In genomic region chr2:64119369-64119768, GRCh38 we compare ENCODE assay signal across 27 cellular contexts. TPM values are rescaled to one million over a fixed set of nuclear protein-coding genes. Genes with fewer than 3 reads are reported as not detected.
DNase-seq lines count a peak whose midpoint lies in the region; ATAC-seq, FAIRE-seq and TF ChIP-seq lines count a peak whose summit lies in the region.
"Had no signal": no experiment of that assay in that cellular context is flagged by ENCODE, and none has a peak within 500 bp of the region (broad histone marks: within the 10 kb centered on the region; RNA-seq: fewer than 3 reads in every experiment).

No MANE protein-coding gene starts in this region.

- H3K4me3 ChIP-seq in breast epithelium, result no peak overlapping the region
- H3K4me3 ChIP-seq in HepG2 (replicated peaks in 1 of 3; ENCODE audit: insufficient read depth in 1 of 3, low read depth in 2 of 3, low read length in 3 of 3), result no peak overlapping the region
- H3K4me3 ChIP-seq in upper lobe of right lung, result no peak overlapping the region
- no peak overlapping the region for H3K4me3 ChIP-seq in A673 (ENCODE audit: low read depth, low read length, poor library complexity, severe bottlenecking)
- no peak overlapping the region for H3K4me3 ChIP-seq in right atrium auricular region
- H3K4me3 ChIP-seq: psoas muscle, thyroid gland had no signal

- ATAC-seq in stimulated activated naive CD8-positive, alpha-beta T cell treated with anti-CD3 and anti-CD28 coated beads, Interleukin-15, Interleukin-2, amounts not matched to agents 100 U/mL and 50 U/mL, for 24 hours, result no peak
- peak; percentile 47; the same call in 2 of the 3 replicates for ATAC-seq in HepG2
- peak; percentile 89 for ATAC-seq in upper lobe of right lung
- ATAC-seq: activated CD4-positive, alpha-beta T cell treated with anti-CD3 and anti-CD28 coated beads for 36 hours; HCT116; psoas muscle; stimulated activated memory B cell treated with anti-CD40 and anti-IgM and Interleukin-4, amounts not matched to agents 10 μg/mL and 1 μg/mL and 100 μg/mL, for 72 hours had no signal

- peaks cover 74% of the 10 kb centered on the region for H3K4me1 Mint-ChIP-seq in stimulated activated naive CD8-positive, alpha-beta T cell treated with anti-CD3 and anti-CD28 coated beads, Interleukin-15, Interleukin-2, amounts not matched to agents 100 ng/mL and 50 ng/mL, for 24 hours (ENCODE audit: low read depth)

- H3K36me3 Mint-ChIP-seq in stimulated activated naive CD8-positive, alpha-beta T cell treated with anti-CD3 and anti-CD28 coated beads, Interleukin-15, Interleukin-2, amounts not matched to agents 100 ng/mL and 50 ng/mL, for 24 hours (ENCODE audit: low read depth), result peaks cover 9% of the 10 kb centered on the region

- no peak overlapping the region for H3K4me3 Mint-ChIP-seq in stimulated activated naive CD8-positive, alpha-beta T cell treated with anti-CD3 and anti-CD28 coated beads, Interleukin-15, Interleukin-2, amounts not matched to agents 100 ng/mL and 50 ng/mL, for 24 hours
- H3K4me3 Mint-ChIP-seq: activated CD4-positive, alpha-beta T cell treated with anti-CD3 and anti-CD28 coated beads for 36 hours; CD4-positive, alpha-beta memory T cell; stimulated activated memory B cell treated with anti-CD40 and anti-IgM and Interleukin-4, amounts not matched to agents 10 μg/mL and 1 μg/mL and 100 μg/mL, for 72 hours had no signal

- no peak for TF ChIP-seq CTCF in breast epithelium (IDR thresholded peaks at IDR 0.05)
- no peak for TF ChIP-seq CTCF in HepG2 (CRISPR knock-in tag; IDR thresholded peaks at IDR 0.05)
- no peak for TF ChIP-seq CTCF in upper lobe of right lung (IDR thresholded peaks at IDR 0.05)
- TF ChIP-seq CTCF in A673 (conservative IDR thresholded peaks at IDR 0.05; ENCODE audit: low read depth, low read length), result no peak
- TF ChIP-seq CTCF in right atrium auricular region (IDR thresholded peaks at IDR 0.05), result no peak

- H3K27me3 ChIP-seq in breast epithelium (no peaks in the 10 kb centered on the region), HepG2 (ENCODE audit: control insufficient read depth in 1 of 2, insufficient read depth in 2 of 2, low read length in 2 of 2) (no peaks in the 10 kb centered on the region), upper lobe of right lung (no peaks in the 10 kb centered on the region), A673 (replicated peaks; ENCODE audit: insufficient read depth, low read depth, low read length, poor library complexity) (no peaks in the 10 kb centered on the region), right atrium auricular region (no peaks in the 10 kb centered on the region)
- H3K27me3 ChIP-seq: thyroid gland had no signal

- H3K27ac Mint-ChIP-seq in stimulated activated naive CD8-positive, alpha-beta T cell treated with anti-CD3 and anti-CD28 coated beads, Interleukin-15, Interleukin-2, amounts not matched to agents 100 ng/mL and 50 ng/mL, for 24 hours, result peak overlapping the region; percentile 21
- H3K27ac Mint-ChIP-seq: activated CD4-positive, alpha-beta T cell treated with anti-CD3 and anti-CD28 coated beads for 36 hours; stimulated activated memory B cell treated with anti-CD40 and anti-IgM and Interleukin-4, amounts not matched to agents 10 μg/mL and 1 μg/mL and 100 μg/mL, for 72 hours had no signal

- in situ Hi-C loops in HepG2 (cut with HindIII; ENCODE audit: extremely low pct_ligation_motif_present, low pct_unique_long_range_greater_than_20kb), result no loop called here

- H3K36me3 ChIP-seq in breast epithelium (no peaks in the 10 kb centered on the region), HepG2 (replicated peaks in 1 of 2; ENCODE audit: control insufficient read depth in 1 of 2, insufficient read depth in 2 of 2, low read length in 2 of 2) (no peaks in the 10 kb centered on the region), upper lobe of right lung (no peaks in the 10 kb centered on the region), A673 (ENCODE audit: insufficient read depth, low read length, poor library complexity, severe bottlenecking) (no peaks in the 10 kb centered on the region), right atrium auricular region (no peaks in the 10 kb centered on the region)
- H3K36me3 ChIP-seq: thyroid gland had no signal

- H3K79me2 ChIP-seq in HepG2 (ENCODE audit: insufficient read depth, low read length), result peaks cover 76% of the 10 kb centered on the region

- WGBS in HepG2 (ENCODE audit: low lambda C conversion rate), result 58% methylated on average over 4 of the region's 4 CpGs

- H3K9me3 Mint-ChIP-seq in stimulated activated naive CD8-positive, alpha-beta T cell treated with anti-CD3 and anti-CD28 coated beads, Interleukin-15, Interleukin-2, amounts not matched to agents 100 ng/mL and 50 ng/mL, for 24 hours, result no peaks in the 10 kb centered on the region
- H3K9me3 Mint-ChIP-seq: CD4-positive, alpha-beta memory T cell; stimulated activated memory B cell treated with anti-CD40 and anti-IgM and Interleukin-4, amounts not matched to agents 10 μg/mL and 1 μg/mL and 100 μg/mL, for 72 hours had no signal

- no peak for TF ChIP-seq POLR2A in breast epithelium (IDR thresholded peaks at IDR 0.05)
- TF ChIP-seq POLR2A in HepG2 (IDR thresholded peaks at IDR 0.05; ENCODE audit: insufficient read depth in 1 of 2, low read depth in 2 of 2, low read length in 2 of 2), result no peak

- peak overlapping the region; percentile 69 to 74 for H3K27ac ChIP-seq in breast epithelium
- H3K27ac ChIP-seq in HepG2 (ENCODE audit: extremely low read length, insufficient read depth, low read length), result no peak overlapping the region
- H3K27ac ChIP-seq in upper lobe of right lung, result peak overlapping the region; percentile 30
- H3K27ac ChIP-seq in A673 (ENCODE audit: low read depth, low read length, poor library complexity, severe bottlenecking), result no peak overlapping the region
- H3K27ac ChIP-seq in right atrium auricular region, result no peak overlapping the region
- H3K27ac ChIP-seq: psoas muscle, thyroid gland had no signal

- BruUV-seq in HepG2 (replicated peaks; lab: Mats Ljungman, UMichigan), result no TSS peak
- BruUV-seq in A673 (replicated peaks; lab: Mats Ljungman, UMichigan), result no TSS peak

- POLR2A ChIA-PET in HepG2 (lab: Yijun Ruan, JAX) (no interaction called here), A673 (lab: Charles Lee; ENCODE audit: low non-redundant PET) (no interaction called here)

- peaks cover 0 to 26% of the 10 kb centered on the region in 2 donors for H3K4me1 ChIP-seq in breast epithelium
- peaks cover 47% of the 10 kb centered on the region for H3K4me1 ChIP-seq in HepG2 (ENCODE audit: insufficient read depth, low read length)
- H3K4me1 ChIP-seq in upper lobe of right lung, result peaks cover 53% of the 10 kb centered on the region
- H3K4me1 ChIP-seq in A673 (ENCODE audit: insufficient read depth, low read length, poor library complexity, severe bottlenecking), result peaks cover 21% of the 10 kb centered on the region
- H3K4me1 ChIP-seq in right atrium auricular region, result peaks cover 0 to 39% of the 10 kb centered on the region in 2 donors
- H3K4me1 ChIP-seq: thyroid gland had no signal

- CTCF ChIA-PET in HepG2 (lab: Yijun Ruan, JAX; ENCODE audit: low intra/inter-chr PET ratio, low total read pairs) (no interaction called here), A673 (lab: Charles Lee) (no interaction called here)

- H3K9ac ChIP-seq in HepG2 (ENCODE audit: insufficient read depth, low read depth, low read length), result no peak overlapping the region

- no peak overlapping the region for H2AFZ ChIP-seq in HepG2 (ENCODE audit: low read length)

- no peaks in the 10 kb centered on the region for H3K27me3 Mint-ChIP-seq in stimulated activated naive CD8-positive, alpha-beta T cell treated with anti-CD3 and anti-CD28 coated beads, Interleukin-15, Interleukin-2, amounts not matched to agents 100 ng/mL and 50 ng/mL, for 24 hours
- H3K27me3 Mint-ChIP-seq: activated CD4-positive, alpha-beta T cell treated with anti-CD3 and anti-CD28 coated beads for 36 hours; CD4-positive, alpha-beta memory T cell; stimulated activated memory B cell treated with anti-CD40 and anti-IgM and Interleukin-4, amounts not matched to agents 10 μg/mL and 1 μg/mL and 100 μg/mL, for 72 hours had no signal

- no peak for FAIRE-seq in HepG2 (lab: Jason Lieb, UNC)
- FAIRE-seq: frontal cortex had no signal

- no peak for DNase-seq in stimulated activated naive CD8-positive, alpha-beta T cell treated with anti-CD3 and anti-CD28 coated beads, Interleukin-15, Interleukin-2, amounts not matched to agents 100 U/mL and 50 U/mL, for 24 hours
- DNase-seq in breast epithelium (ENCODE audit: low spot score in 2 of 2), result no peak
- DNase-seq in HepG2 (ENCODE audit: low spot score), result no peak
- no peak for DNase-seq in upper lobe of right lung
- DNase-seq in NCI-H69 (lab: John Stamatoyannopoulos, UW), result no peak
- DNase-seq in A673 (ENCODE audit: low spot score), result no peak
- DNase-seq in right atrium auricular region (ENCODE audit: low spot score), result no peak
- DNase-seq: activated CD4-positive, alpha-beta T cell treated with anti-CD3 and anti-CD28 coated beads for 36 hours; activated effector memory CD4-positive, alpha-beta T cell treated with Interleukin-2 at 50 U/mL for 16 hours; amniotic stem cell; CD4-positive, alpha-beta memory T cell; DND-41; hypothalamus; IMR-90; kidney; mesendoderm; NCI-H1436; NCI-H2171; NCI-H748 treated with DMSO at 0.1 percent for 48 hours; psoas muscle; Right ventricle myocardium superior; stimulated activated CD4-positive, alpha-beta T cell treated with anti-CD3 and anti-CD28 coated beads, Interleukin-1b, Interleukin-23, amount 100 ng/mL, for 48 hours; thyroid gland had no signal

- no peak for TF ChIP-seq RAD21 in HepG2 (CRISPR knock-in tag; IDR thresholded peaks at IDR 0.05)

- no peak overlapping the region for H3K4me2 ChIP-seq in HepG2 (ENCODE audit: low read depth, low read length)

- intact Hi-C loops in breast epithelium (cut with DNase I; ENCODE audit: low total_unique reads), result no loop called here
- intact Hi-C loops in HepG2 (cut with micrococcal nuclease; ENCODE audit: unreplicated experiment), result no loop called here
- intact Hi-C loops in upper lobe of right lung (cut with DNase I), result no loop called here
- intact Hi-C loops in A673 (cut with micrococcal nuclease; ENCODE audit: unreplicated experiment), result no loop called here

- no peaks in the 10 kb centered on the region for H4K20me1 ChIP-seq in HepG2 (ENCODE audit: insufficient read depth, low read length)

- no peaks in the 10 kb centered on the region for H3K9me3 ChIP-seq in breast epithelium
- no peaks in the 10 kb centered on the region for H3K9me3 ChIP-seq in HepG2 (ENCODE audit: low read length)
- H3K9me3 ChIP-seq in upper lobe of right lung, result no peaks in the 10 kb centered on the region
- no peaks in the 10 kb centered on the region for H3K9me3 ChIP-seq in A673 (ENCODE audit: low read depth, low read length, poor library complexity, severe bottlenecking)
- H3K9me3 ChIP-seq in right atrium auricular region, result no peaks in the 10 kb centered on the region
- H3K9me3 ChIP-seq: psoas muscle, thyroid gland had no signal

- no peak for TF ChIP-seq EP300 in HepG2 (IDR thresholded peaks at IDR 0.05; ENCODE audit: low read depth in 2 of 2, low read length in 2 of 2)
- no peak for TF ChIP-seq EP300 in HepG2 (CRISPR knock-in tag; IDR thresholded peaks at IDR 0.05; ENCODE audit: borderline replicate concordance)

RNA-seq across cellular contexts. Expression of gene PELI1, which starts 24.9 kb away (rescaled TPM):
- 10 to 100 TPM; 31.8 to 51.7 (median 40.6) TPM for total RNA-seq in breast epithelium
- total RNA-seq in HepG2 (2016; rRNA removed; fragmentation: Illumina TruSeq; extraction: Trizol), result 12.5 and 14.9 TPM in 2 replicates
- 2.5 and 3.3 TPM in 2 replicates for total RNA-seq in HepG2 (2016; cell fraction: cytosol; rRNA removed; fragmentation: Illumina TruSeq; extraction: Trizol; ENCODE audit: low read depth)
- 12.6 and 13.4 TPM in 2 replicates for total RNA-seq in HepG2 (2016; cell fraction: insoluble cytoplasmic fraction; rRNA removed; fragmentation: Illumina TruSeq; extraction: Trizol)
- total RNA-seq in HepG2 (2016; cell fraction: membrane; rRNA removed; fragmentation: Illumina TruSeq; extraction: Trizol), result 8.4 and 8.8 TPM in 2 replicates
- total RNA-seq in HepG2 (2016; cell fraction: nucleus; rRNA removed; fragmentation: Illumina TruSeq; extraction: Trizol), result 15.1 and 17.0 TPM in 2 replicates
- polyA plus RNA-seq in HepG2 (2011; rRNA removed), result 12.9 and 16.2 TPM in 2 replicates
- polyA plus RNA-seq in HepG2 (2011; cell fraction: cytosol; rRNA removed), result 7.3 and 10.7 TPM in 2 replicates
- 13.3 and 15.0 TPM in 2 replicates for polyA plus RNA-seq in HepG2 (2011; cell fraction: nucleus; rRNA removed)
- polyA plus RNA-seq in HepG2 (2012), result 16.2 and 18.9 TPM in 2 replicates
- 0.62 and 0.97 TPM in 2 replicates for polyA plus RNA-seq in HepG2 (2016; cell fraction: cytosol; fragmentation: Illumina TruSeq; extraction: Trizol; ENCODE audit: low read depth)
- polyA plus RNA-seq in HepG2 (2016; cell fraction: insoluble cytoplasmic fraction; fragmentation: Illumina TruSeq; extraction: Trizol; ENCODE audit: low read depth), result 13.0 and 13.7 TPM in 2 replicates
- polyA plus RNA-seq in HepG2 (2016; cell fraction: membrane; fragmentation: Illumina TruSeq; extraction: Trizol; ENCODE audit: low read depth), result 3.4 and 3.7 TPM in 2 replicates
- polyA plus RNA-seq in HepG2 (2016; cell fraction: nucleus; fragmentation: Illumina TruSeq; extraction: Trizol; ENCODE audit: insufficient read depth, low read depth), result 16.7 and 17.7 TPM in 2 replicates
- polyA minus RNA-seq in HepG2 (2011; rRNA and poly(A)+ RNA removed; ENCODE audit: low replicate concordance), result 2.3 and 28.4 TPM in 2 replicates
- polyA minus RNA-seq in HepG2 (2011; cell fraction: cytosol; rRNA and poly(A)+ RNA removed), result 18.2 and 21.7 TPM in 2 replicates
- 28.5 and 29.6 TPM in 2 replicates for polyA minus RNA-seq in HepG2 (2011; cell fraction: nucleus; rRNA and poly(A)+ RNA removed)
- total RNA-seq in upper lobe of right lung, result 35.8 TPM
- total RNA-seq in A673 (2021), result 35.1 and 36.9 TPM in 2 replicates
- 10 to 100 TPM; 10.3 to 10.9 TPM for total RNA-seq in right atrium auricular region

Comparison
In these comparisons a context has a peak if more than half of its experiments do, and no peak if none do; other contexts are left out.
1. H3K27ac ChIP-seq: peak in breast epithelium (2 of 2) and upper lobe of right lung (single experiment); none in HepG2 (single experiment), A673 (single experiment) and right atrium auricular region (0 of 2).